8 cellular contexts compared by ENCODE assay signal in genomic region chr11:100709233-100709999, GRCh38. TPM values are rescaled to one million over a fixed set of nuclear protein-coding genes. Genes with fewer than 3 reads are reported as not detected.
DNase-seq lines count a peak whose midpoint lies in the region; ATAC-seq and TF ChIP-seq lines count a peak whose summit lies in the region.

No MANE protein-coding gene starts in this region.

- intact Hi-C loops in ascending aorta (cut with DNase I) (no loop called here), head of caudate nucleus (cut with DNase I) (no loop called here)

- H3K4me2 ChIP-seq in Karpas-422 (ENCODE audit: low read depth, low read length, poor library complexity, severe bottlenecking): no peak overlapping the region

- H3K36me3 ChIP-seq in ascending aorta (no peaks in the 10 kb centered on the region), Karpas-422 (ENCODE audit: insufficient read depth, low read length) (no peaks in the 10 kb centered on the region)

- no peaks in the 10 kb centered on the region for H4K20me1 ChIP-seq in Karpas-422 (ENCODE audit: insufficient read depth, low read depth, low read length)

- H3K27me3 ChIP-seq in ascending aorta (no peaks in the 10 kb centered on the region), Karpas-422 (ENCODE audit: low read length) (no peaks in the 10 kb centered on the region)

- H3K4me3 ChIP-seq in ascending aorta: no peak overlapping the region
- no peak overlapping the region for H3K4me3 ChIP-seq in Karpas-422 (ENCODE audit: low read length)

- no peaks in the 10 kb centered on the region for H3K79me2 ChIP-seq in Karpas-422 (ENCODE audit: low read length)

- H3K9me3 ChIP-seq in ascending aorta: no peaks in the 10 kb centered on the region
- peaks cover 20% of the 10 kb centered on the region for H3K9me3 ChIP-seq in Karpas-422 (ENCODE audit: low read length)

- H2AFZ ChIP-seq in Karpas-422 (ENCODE audit: low read length): no peak overlapping the region

- no peak for TF ChIP-seq POLR2A in GM18505 (IDR thresholded peaks at IDR 0.05; ENCODE audit: borderline replicate concordance, extremely low read depth, insufficient read depth, insufficient read length)

- H3K9ac ChIP-seq in Karpas-422 (ENCODE audit: low read length): no peak overlapping the region

- H3K27ac ChIP-seq in ascending aorta: no peak overlapping the region
- H3K27ac ChIP-seq in Karpas-422 (ENCODE audit: low read length): no peak overlapping the region

- no peak for TF ChIP-seq CTCF in ascending aorta (IDR thresholded peaks at IDR 0.05)

- DNase-seq in kidney tubule cell (ENCODE audit: low spot score) (peak; percentile 55), ascending aorta (ENCODE audit: low spot score in 2 of 2) (no peak), SW480 (ENCODE audit: low spot score) (no peak), head of caudate nucleus (no peak), Karpas-422 (no peak)

- 0 out of 2 replicates have a peak, but pooled peaks cover 6% of the 10 kb centered on the region for H3K9me2 ChIP-seq in Karpas-422 (replicated peaks; ENCODE audit: insufficient read depth, low read length)

- ATAC-seq in GM18505 (IDR thresholded peaks at IDR 0.05; ENCODE audit: unreplicated experiment) (peak; percentile 74), GM21737 (IDR thresholded peaks at IDR 0.05; ENCODE audit: unreplicated experiment) (peak; percentile 74), HG03558 (IDR thresholded peaks at IDR 0.05; ENCODE audit: extremely low read depth, unreplicated experiment) (peak; percentile 76)

- H3K4me1 ChIP-seq in ascending aorta (no peaks in the 10 kb centered on the region), Karpas-422 (ENCODE audit: low read length) (no peaks in the 10 kb centered on the region)

RNA-seq across cellular contexts. Expression of gene ARHGAP42, which starts 22.3 kb away (rescaled TPM):
- total RNA-seq in ascending aorta: 4.7 TPM
- not detected in 2 replicates for total RNA-seq in Karpas-422 (2014; rRNA removed; shearing (Covaris generic); ENCODE audit: low replicate concordance)
